Comparison of ENCODE assay signal across 8 cellular contexts in genomic region chr6:11460837-11461661, GRCh38.
DNase-seq lines count a peak whose midpoint lies in the region; ATAC-seq and TF ChIP-seq lines count a peak whose summit lies in the region.

No MANE protein-coding gene starts in this region.

- TF ChIP-seq CTCF in left lung (IDR thresholded peaks at IDR 0.05): no peak
- TF ChIP-seq CTCF in foreskin fibroblast (IDR thresholded peaks at IDR 0.05; ENCODE audit: low read depth, low read length): no peak
- TF ChIP-seq CTCF in ovary (IDR thresholded peaks at IDR 0.05): no peak

- H3K27ac ChIP-seq in left lung (peak overlapping the region; percentile 58 to 71), ovary (no peak overlapping the region)

- H3K9me3 ChIP-seq in left lung: peaks cover 0 to 4% of the 10 kb centered on the region in 2 donors
- H3K9me3 ChIP-seq in ovary: no peaks in the 10 kb centered on the region

- intact Hi-C loops in left lung (cut with DNase I): no loop called here
- intact Hi-C loops in ovary (cut with DNase I): no loop called here

- no peaks in the 10 kb centered on the region for H3K27me3 ChIP-seq in left lung
- no peaks in the 10 kb centered on the region for H3K27me3 ChIP-seq in ovary

- H3K4me1 ChIP-seq in left lung: peaks cover 0 to 39% of the 10 kb centered on the region in 2 donors
- H3K4me1 ChIP-seq in ovary (ENCODE audit: insufficient read depth): no peaks in the 10 kb centered on the region

- DNase-seq in left lung (no peak), GM19238 (ENCODE audit: insufficient read length, low spot score) (no peak), foreskin fibroblast (no peak), ovary (no peak), ecto neural progenitor cell (ENCODE audit: low spot score) (no peak)

- TF ChIP-seq EP300 in ovary (IDR thresholded peaks at IDR 0.05): no peak

- TF ChIP-seq POLR2A in ovary (IDR thresholded peaks at IDR 0.05): no peak

- WGBS in ovary, 3 donors: 68 to 73% (median 68%) methylated on average over 7 of the region's 7 CpGs

- ATAC-seq in GM18511 (IDR thresholded peaks at IDR 0.05; ENCODE audit: unreplicated experiment) (peak; percentile 73), GM21423 (IDR thresholded peaks at IDR 0.05; ENCODE audit: unreplicated experiment) (peak; percentile 66), HG03432 (IDR thresholded peaks at IDR 0.05; ENCODE audit: unreplicated experiment) (peak; percentile 76), left lung (peak; percentile 74)

- no peak overlapping the region for H3K4me3 ChIP-seq in left lung
- H3K4me3 ChIP-seq in foreskin fibroblast (ENCODE audit: low read depth in 1 of 2, low read length in 2 of 2): no peak overlapping the region
- H3K4me3 ChIP-seq in ovary: no peak overlapping the region

- no peaks in the 10 kb centered on the region for H3K36me3 ChIP-seq in left lung
- H3K36me3 ChIP-seq in ovary: no peaks in the 10 kb centered on the region

Comparison
In these comparisons a context has a peak if more than half of its experiments do, and no peak if none do; other contexts are left out.
1. H3K27ac ChIP-seq: peak in left lung (2 of 2); none in ovary (0 of 2).
2. Peak in every context shown above with its lines, with median percentiles within 50 percentile points of each other: ATAC-seq.